18 cellular contexts compared by ENCODE assay signal in the genomic region with DNA sequence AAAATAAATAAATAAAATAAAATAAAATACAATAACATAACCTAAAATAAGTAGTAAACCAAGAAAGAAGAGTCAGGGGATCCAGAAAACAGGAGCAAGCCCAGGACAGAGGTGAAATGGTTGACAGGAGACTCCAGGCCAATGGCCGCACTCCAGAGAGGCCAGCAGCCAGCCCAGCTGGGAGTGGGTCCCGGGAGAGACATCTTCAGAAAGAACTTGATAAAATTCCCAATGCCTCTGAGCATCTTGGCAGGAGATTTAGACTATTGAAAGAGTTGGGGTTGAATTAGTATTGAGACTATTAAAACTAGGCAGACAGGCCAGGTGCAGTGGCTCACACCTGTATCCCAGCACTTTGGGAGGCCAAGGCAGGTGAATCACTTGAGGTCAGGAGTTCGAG.
DNase-seq lines count a peak whose midpoint lies in the region; ATAC-seq and TF ChIP-seq lines count a peak whose summit lies in the region.
"Had no signal": no experiment of that assay in that cellular context is flagged by ENCODE, and none has a peak within 500 bp of the region (broad histone marks: within the 10 kb centered on the region; RNA-seq: fewer than 3 reads in every experiment).

No MANE protein-coding gene starts in this region.

- peaks cover 4% of the 10 kb centered on the region for H3K27me3 Mint-ChIP-seq in endothelial cell (ENCODE audit: unreplicated experiment)
- H3K27me3 Mint-ChIP-seq: CD4-positive, CD25-positive, alpha-beta regulatory T cell had no signal

- H3K79me2 ChIP-seq in osteoblast (ENCODE audit: insufficient read depth, low read length) (peaks cover 23% of the 10 kb centered on the region), PC-3 (ENCODE audit: low read length) (no peaks in the 10 kb centered on the region)

- TF ChIP-seq CTCF in 22Rv1 (IDR thresholded peaks at IDR 0.05): no peak
- TF ChIP-seq CTCF in endothelial cell (IDR thresholded peaks at IDR 0.05; ENCODE audit: unreplicated experiment): no peak
- no peak for TF ChIP-seq CTCF in osteoblast (IDR thresholded peaks at IDR 0.05; ENCODE audit: extremely low read depth, low read depth, low read length)
- TF ChIP-seq CTCF in testis (IDR thresholded peaks at IDR 0.05): no peak
- no peak for TF ChIP-seq CTCF in PC-3 (conservative IDR thresholded peaks at IDR 0.05; ENCODE audit: low read depth, low read length)

- H3K27ac Mint-ChIP-seq in endothelial cell (ENCODE audit: unreplicated experiment): no peak overlapping the region
- H3K27ac Mint-ChIP-seq: CD4-positive, CD25-positive, alpha-beta regulatory T cell; H9 had no signal

- TF ChIP-seq POLR2A in testis (IDR thresholded peaks at IDR 0.05): no peak

- H2AFZ ChIP-seq in osteoblast (ENCODE audit: low read length) (no peak overlapping the region), PC-3 (ENCODE audit: low read length) (no peak overlapping the region)

- H3K4me3 Mint-ChIP-seq in endothelial cell (ENCODE audit: unreplicated experiment): peak overlapping the region; percentile 47
- H3K4me3 Mint-ChIP-seq: CD4-positive, CD25-positive, alpha-beta regulatory T cell; CD8-positive, alpha-beta memory T cell; H9 had no signal

- H3K9me2 ChIP-seq in PC-3 (replicated peaks; ENCODE audit: low read length): no peaks in the 10 kb centered on the region

- no peak for ATAC-seq in PC-3
- ATAC-seq: GM12878 had no signal

- peaks cover 9% of the 10 kb centered on the region for H3K4me1 ChIP-seq in osteoblast (ENCODE audit: insufficient read depth, low read length)
- H3K4me1 ChIP-seq in testis: no peaks in the 10 kb centered on the region
- peaks cover 5% of the 10 kb centered on the region for H3K4me1 ChIP-seq in PC-3 (ENCODE audit: insufficient read depth, low read length)
- H3K4me1 ChIP-seq: BE2C had no signal

- H3K27me3 ChIP-seq in osteoblast (ENCODE audit: insufficient read depth, low read length): no peaks in the 10 kb centered on the region
- no peaks in the 10 kb centered on the region for H3K27me3 ChIP-seq in testis
- no peaks in the 10 kb centered on the region for H3K27me3 ChIP-seq in PC-3 (ENCODE audit: low read length)
- H3K27me3 ChIP-seq in H7 (ENCODE audit: control insufficient read depth, insufficient read depth, low read length): no peaks in the 10 kb centered on the region
- H3K27me3 ChIP-seq: BE2C had no signal

- H3K36me3 ChIP-seq in osteoblast (ENCODE audit: insufficient read depth, low read length) (peaks cover 19% of the 10 kb centered on the region), testis (ENCODE audit: low read depth, missing control alignments) (no peaks in the 10 kb centered on the region), PC-3 (ENCODE audit: low read depth, low read length) (peaks cover 12% of the 10 kb centered on the region), H7 (replicated peaks; ENCODE audit: control insufficient read depth, insufficient read depth, low read length) (peaks cover 13% of the 10 kb centered on the region)
- H3K36me3 ChIP-seq: BE2C had no signal

- H3F3A ChIP-seq in PC-3 (ENCODE audit: low read length, unreplicated experiment): no peaks in the 10 kb centered on the region

- peaks cover 9% of the 10 kb centered on the region for H4K20me1 ChIP-seq in osteoblast (ENCODE audit: insufficient read depth, low read length)
- no peaks in the 10 kb centered on the region for H4K20me1 ChIP-seq in PC-3 (ENCODE audit: low read length)

- peaks cover 6% of the 10 kb centered on the region for H3K4me1 Mint-ChIP-seq in endothelial cell (ENCODE audit: unreplicated experiment)
- H3K4me1 Mint-ChIP-seq: CD4-positive, CD25-positive, alpha-beta regulatory T cell; CD8-positive, alpha-beta memory T cell had no signal

- WGBS in testis, 2 donors: 75 to 77% methylated on average over 3 of the region's 3 CpGs

- H3K27ac ChIP-seq in 22Rv1: peak overlapping the region; percentile 4; the same call in 1 of the 2 replicates
- no peak overlapping the region for H3K27ac ChIP-seq in osteoblast (ENCODE audit: low read depth, low read length)
- no peak overlapping the region for H3K27ac ChIP-seq in testis
- no peak overlapping the region for H3K27ac ChIP-seq in PC-3 (ENCODE audit: low read length)

- no peaks in the 10 kb centered on the region for H3K9me3 Mint-ChIP-seq in endothelial cell (ENCODE audit: unreplicated experiment)
- H3K9me3 Mint-ChIP-seq: CD8-positive, alpha-beta memory T cell; H9 had no signal

- DNase-seq in endothelial cell (ENCODE audit: low spot score) (no peak), osteoblast (ENCODE audit: insufficient read length, low spot score, missing footprints) (peak; percentile 81), testis (peak; percentile 36), PC-3 (no peak), H7 (no peak)
- DNase-seq: ACHN; BE2C; CD4-positive, CD25-positive, alpha-beta regulatory T cell; CD8-positive, alpha-beta memory T cell; COR-L47; DMS 273 treated with DMSO at 0.1 percent for 48 hours; DMS53; DND-41; EL; GOT3; H9 had no signal

- POLR2A ChIA-PET in PC-3 (lab: Charles Lee; ENCODE audit: unreplicated experiment): no interaction called here

- H3K36me3 Mint-ChIP-seq in endothelial cell (ENCODE audit: low read depth, unreplicated experiment): peaks cover 51% of the 10 kb centered on the region

- intact Hi-C loops in testis (cut with DNase I; ENCODE audit: low total_unique reads): no loop called here
- intact Hi-C loops in PC-3 (cut with micrococcal nuclease): loop anchor here (10.0 kb wide), 1 partner anchor 77 kb away; no protein-coding TSS in a partner anchor

- BruUV-seq in PC-3 (replicated peaks; lab: Mats Ljungman, UMichigan): no TSS peak

- H3K4me3 ChIP-seq in osteoblast (ENCODE audit: insufficient read depth, low read length) (no peak overlapping the region), testis (no peak overlapping the region), PC-3 (ENCODE audit: low read length) (no peak overlapping the region), H7 (ENCODE audit: insufficient read depth, low read depth, low read length) (no peak overlapping the region)
- H3K4me3 ChIP-seq: GM12878 had no signal

- H3K9ac ChIP-seq in PC-3 (ENCODE audit: low read length): no peak overlapping the region

- H3K9me3 ChIP-seq in osteoblast (ENCODE audit: low read depth, low read length) (no peaks in the 10 kb centered on the region), testis (no peaks in the 10 kb centered on the region), PC-3 (ENCODE audit: low read length) (no peaks in the 10 kb centered on the region; the same call in 1 of the 2 replicates)
- H3K9me3 ChIP-seq: BE2C had no signal

- H3K4me2 ChIP-seq in osteoblast (ENCODE audit: insufficient read depth, low read length) (no peak overlapping the region), PC-3 (ENCODE audit: low read length) (no peak overlapping the region)

- CTCF ChIA-PET in PC-3 (lab: Charles Lee): interaction anchor here (0.6 kb wide), 1 partner anchor 49 kb away, joined by 4 read pairs; no protein-coding TSS in a partner anchor

Comparison
In these comparisons a context has a peak if more than half of its experiments do, and no peak if none do; other contexts are left out.
1. DNase-seq: peak in osteoblast (single experiment) and testis (single experiment); none in endothelial cell (single experiment), PC-3 (single experiment) and H7 (single experiment).